ENCODE assay signal across 8 cellular contexts in genomic region chr7:139776486-139777303, GRCh38. TPM values are rescaled to one million over a fixed set of nuclear protein-coding genes. Genes with fewer than 3 reads are reported as not detected.
DNase-seq lines count a peak whose midpoint lies in the region; ATAC-seq and TF ChIP-seq lines count a peak whose summit lies in the region.

No MANE protein-coding gene starts in this region.

- peak overlapping the region; percentile 96 for H3K27ac Mint-ChIP-seq in activated CD8-positive, alpha-beta T cell treated with anti-CD3 and anti-CD28 coated beads for 36 hours

- peak in 1 of 2 donors; percentile 53 for TF ChIP-seq EP300 in tibial nerve (IDR thresholded peaks at IDR 0.05)

- H3K4me1 ChIP-seq in mucosa of rectum (ENCODE audit: control insufficient read depth in 2 of 2, insufficient read depth in 2 of 2, low read length in 2 of 2) (peaks cover 13 to 20% of the 10 kb centered on the region in 2 donors), tibial nerve (peaks cover 0 to 37% (median 10%) of the 10 kb centered on the region in 4 donors)

- WGBS in tibial nerve, 2 donors, result 0% methylated on average over 40 of the region's 40 CpGs

- peaks cover 18% of the 10 kb centered on the region for H3K27me3 Mint-ChIP-seq in activated CD8-positive, alpha-beta T cell treated with anti-CD3 and anti-CD28 coated beads for 36 hours

- intact Hi-C loops in activated CD8-positive, alpha-beta T cell treated with anti-CD3 and anti-CD28 coated beads for 36 hours (cut with micrococcal nuclease), result loop anchor here (5.0 to 10.0 kb wide), 4 partner anchors 104 to 226 kb away; no protein-coding TSS in a partner anchor

- no peaks in the 10 kb centered on the region for H3K36me3 ChIP-seq in mucosa of rectum (ENCODE audit: control insufficient read depth in 2 of 2, insufficient read depth in 2 of 2, low read length in 2 of 2)
- H3K36me3 ChIP-seq in tibial nerve, result no peaks in the 10 kb centered on the region

- CTCF ChIA-PET in activated CD8-positive, alpha-beta T cell treated with anti-CD3 and anti-CD28 coated beads for 36 hours (lab: Charles Lee), result interaction anchor here (0.7 to 12.2 kb wide), 3 partner anchors 12 to 156 kb away, joined by 3 to 62 read pairs (median 3); no protein-coding TSS in a partner anchor

- no peaks in the 10 kb centered on the region for H3K9me3 Mint-ChIP-seq in activated CD8-positive, alpha-beta T cell treated with anti-CD3 and anti-CD28 coated beads for 36 hours

- H3K4me3 ChIP-seq in mucosa of rectum (ENCODE audit: low read length in 2 of 2), result peak overlapping the region; percentile 75 to 88
- H3K4me3 ChIP-seq in tibial nerve, result peak overlapping the region; percentile 65 to 97 (median 75)

- H3K9me3 ChIP-seq in mucosa of rectum (ENCODE audit: control insufficient read depth in 2 of 2, low read length in 2 of 2), result no peaks in the 10 kb centered on the region
- no peaks in the 10 kb centered on the region for H3K9me3 ChIP-seq in tibial nerve

- H3K27me3 ChIP-seq in mucosa of rectum (ENCODE audit: control insufficient read depth in 2 of 2, insufficient read depth in 2 of 2, low read length in 2 of 2) (no peaks in the 10 kb centered on the region), tibial nerve (no peaks in the 10 kb centered on the region)

- DNase-seq in SKM-1 treated with dmso at 0.1 percent for 144 hours (lab: John Stamatoyannopoulos, UW; ENCODE audit: unreplicated experiment), result peak; percentile 15
- no peak for DNase-seq in SKM-1 (lab: John Stamatoyannopoulos, UW; ENCODE audit: unreplicated experiment)
- peak; percentile 10 for DNase-seq in MV-4-11 (lab: John Stamatoyannopoulos, UW)
- peak; percentile 41 for DNase-seq in activated CD8-positive, alpha-beta T cell treated with anti-CD3 and anti-CD28 coated beads for 36 hours
- DNase-seq in epithelial cell of prostate (ENCODE audit: low read depth, low spot score), result no peak
- peak in 1 of 2 donors; percentile 31 for DNase-seq in tibial nerve (ENCODE audit: low spot score in 2 of 2)

- TF ChIP-seq CTCF in activated CD8-positive, alpha-beta T cell treated with anti-CD3 and anti-CD28 coated beads for 36 hours (IDR thresholded peaks at IDR 0.05), result no peak
- no peak for TF ChIP-seq CTCF in tibial nerve (IDR thresholded peaks at IDR 0.05)

- H3K27ac ChIP-seq in epithelial cell of prostate, result peak overlapping the region; percentile 91
- H3K27ac ChIP-seq in mucosa of rectum (ENCODE audit: low read depth in 2 of 2, low read length in 2 of 2), result peak overlapping the region; percentile 78 to 86
- H3K27ac ChIP-seq in tibial nerve, result peak overlapping the region; percentile 87 to 98 (median 94)

- peaks cover 46% of the 10 kb centered on the region for H3K4me1 Mint-ChIP-seq in activated CD8-positive, alpha-beta T cell treated with anti-CD3 and anti-CD28 coated beads for 36 hours (ENCODE audit: low read depth)

- peak in 1 of 2 donors; percentile 29 for TF ChIP-seq POLR2A in tibial nerve (IDR thresholded peaks at IDR 0.05)

- H3K9ac ChIP-seq in mucosa of rectum (ENCODE audit: low read depth in 1 of 2, low read length in 2 of 2), result peak overlapping the region; percentile 77 to 90

- peak overlapping the region; percentile 96 for H3K4me3 Mint-ChIP-seq in activated CD8-positive, alpha-beta T cell treated with anti-CD3 and anti-CD28 coated beads for 36 hours

- no peak for ATAC-seq in activated CD8-positive, alpha-beta T cell treated with anti-CD3 and anti-CD28 coated beads for 36 hours
- no peak for ATAC-seq in HG03442 (IDR thresholded peaks at IDR 0.05; ENCODE audit: unreplicated experiment)

- POLR2A ChIA-PET in activated CD8-positive, alpha-beta T cell treated with anti-CD3 and anti-CD28 coated beads for 36 hours (lab: Charles Lee), result interaction anchor here (0.8 kb wide), 1 partner anchor 11 kb away, joined by 3 read pairs; no protein-coding TSS in a partner anchor

- H3K36me3 Mint-ChIP-seq in activated CD8-positive, alpha-beta T cell treated with anti-CD3 and anti-CD28 coated beads for 36 hours (ENCODE audit: low read depth), result peaks cover 2% of the 10 kb centered on the region

RNA-seq across cellular contexts. Expression of gene HIPK2, which starts 1.1 kb away (rescaled TPM):
- 10 to 100 TPM; 17.3 to 17.6 TPM for total RNA-seq in activated CD8-positive, alpha-beta T cell treated with anti-CD3 and anti-CD28 coated beads for 36 hours
- 10 to 100 TPM; 24.9 to 41.1 (median 29.7) TPM for total RNA-seq in tibial nerve

RNA-seq across cellular contexts. Expression of gene TBXAS1, which starts 52.4 kb away (rescaled TPM):
- total RNA-seq in activated CD8-positive, alpha-beta T cell treated with anti-CD3 and anti-CD28 coated beads for 36 hours, result 1 to 10 TPM; 1.5 to 2.1 TPM
- 10 to 100 TPM; 19.0 to 80.4 (median 30.5) TPM for total RNA-seq in tibial nerve

Comparison
In these comparisons a context has a peak if more than half of its experiments do, and no peak if none do; other contexts are left out.
1. DNase-seq: peak in SKM-1 treated with dmso at 0.1 percent for 144 hours (single experiment), MV-4-11 (single experiment) and activated CD8-positive, alpha-beta T cell treated with anti-CD3 and anti-CD28 coated beads for 36 hours (single experiment); none in SKM-1 (single experiment) and epithelial cell of prostate (single experiment).
2. RNA of gene TBXAS1, which starts 52.4 kb away (total RNA-seq): 19.0 to 80.4 TPM in tibial nerve; 1.5 to 2.1 TPM in activated CD8-positive, alpha-beta T cell treated with anti-CD3 and anti-CD28 coated beads for 36 hours; every median in the first group is over 4 times any median in the second.
3. Peak in every context shown above with its lines, with median percentiles within 50 percentile points of each other: H3K27ac ChIP-seq.